In the genomic region with DNA sequence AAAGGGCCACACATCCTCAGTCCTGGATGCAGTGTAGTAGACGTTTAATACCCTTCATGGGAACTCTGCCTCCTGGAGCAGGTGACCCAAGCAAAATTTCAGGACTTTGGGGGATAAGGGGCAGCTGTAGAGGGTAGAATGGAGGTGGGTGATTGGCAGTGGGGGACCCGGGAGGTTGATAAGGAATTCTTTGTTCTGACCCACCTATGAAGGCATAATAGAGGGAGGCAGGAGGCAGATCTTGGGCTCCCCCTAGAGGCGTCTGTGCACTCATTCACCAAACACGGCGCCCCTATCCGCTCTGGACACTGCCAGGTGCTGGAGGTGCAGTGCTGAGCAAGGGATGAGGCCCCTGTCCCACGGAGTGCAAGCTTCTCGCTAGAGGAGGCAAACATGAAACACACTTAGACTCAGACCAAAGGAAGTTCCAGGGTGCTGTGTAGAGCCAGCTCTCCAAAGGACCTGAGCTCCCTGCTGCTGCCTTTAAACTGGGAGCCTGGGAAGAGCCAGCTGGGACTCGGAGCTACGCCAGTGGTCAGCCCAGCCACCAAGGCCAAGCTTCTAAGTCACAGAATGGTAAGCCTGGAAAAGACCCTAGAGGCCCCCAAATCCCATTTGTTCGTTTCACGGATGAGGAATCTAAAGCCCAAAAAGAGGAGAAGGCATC, we compare ENCODE assay signal across 8 cellular contexts.
DNase-seq lines count a peak whose midpoint lies in the region; ATAC-seq lines count a peak whose summit lies in the region.

No MANE protein-coding gene starts in this region.

- peak; percentile 84 for ATAC-seq in GM18909 (IDR thresholded peaks at IDR 0.05; ENCODE audit: poor library complexity, unreplicated experiment)
- peak; percentile 79 for ATAC-seq in HG03135 (IDR thresholded peaks at IDR 0.05; ENCODE audit: unreplicated experiment)
- peak; percentile 91 for ATAC-seq in stimulated activated effector memory CD8-positive, alpha-beta T cell treated with anti-CD3 and anti-CD28 coated beads, Interleukin-12 subunit alpha, Interleukin-12 subunit beta, amount 100 ng/mL, for 72 hours

- H3K4me3 Mint-ChIP-seq in stimulated activated effector memory CD8-positive, alpha-beta T cell treated with anti-CD3 and anti-CD28 coated beads, Interleukin-12 subunit alpha, Interleukin-12 subunit beta, amount 100 ng/mL, for 72 hours = no peak overlapping the region

- no peaks in the 10 kb centered on the region for H3K36me3 Mint-ChIP-seq in stimulated activated effector memory CD8-positive, alpha-beta T cell treated with anti-CD3 and anti-CD28 coated beads, Interleukin-12 subunit alpha, Interleukin-12 subunit beta, amount 100 ng/mL, for 72 hours

- peak; percentile 61 for DNase-seq in Ammon's horn (ENCODE audit: low spot score)
- DNase-seq in NCI-H526 (lab: John Stamatoyannopoulos, UW) = peak; percentile 41 to 77
- DNase-seq in activated CD4-positive, alpha-beta T cell treated with anti-CD3 and anti-CD28 coated beads, Interleukin-2, amount 50 U/mL, for 24 hours (ENCODE audit: low read depth in 1 of 2, low spot score in 1 of 2) = peak; percentile 44 to 61
- DNase-seq in ecto neural progenitor cell (ENCODE audit: low spot score) = peak; percentile 73
- DNase-seq in midbrain (lab: John Stamatoyannopoulos, UW) = peak; percentile 41
- DNase-seq in stimulated activated effector memory CD8-positive, alpha-beta T cell treated with anti-CD3 and anti-CD28 coated beads, Interleukin-12 subunit alpha, Interleukin-12 subunit beta, amount 100 ng/mL, for 72 hours (ENCODE audit: low spot score in 2 of 2) = peak; percentile 51 to 79

- H3K4me1 Mint-ChIP-seq in stimulated activated effector memory CD8-positive, alpha-beta T cell treated with anti-CD3 and anti-CD28 coated beads, Interleukin-12 subunit alpha, Interleukin-12 subunit beta, amount 100 ng/mL, for 72 hours = peaks cover 18% of the 10 kb centered on the region

- H3K9me3 Mint-ChIP-seq in stimulated activated effector memory CD8-positive, alpha-beta T cell treated with anti-CD3 and anti-CD28 coated beads, Interleukin-12 subunit alpha, Interleukin-12 subunit beta, amount 100 ng/mL, for 72 hours = no peaks in the 10 kb centered on the region

- H3K27ac Mint-ChIP-seq in stimulated activated effector memory CD8-positive, alpha-beta T cell treated with anti-CD3 and anti-CD28 coated beads, Interleukin-12 subunit alpha, Interleukin-12 subunit beta, amount 100 ng/mL, for 72 hours = no peak overlapping the region

Comparison
In these comparisons a context has a peak if more than half of its experiments do, and no peak if none do; other contexts are left out.
1. Peak in every context shown above with its lines: DNase-seq and ATAC-seq.